1 cellular context compared by ENCODE assay signal in genomic region chr1:178284059-178284458, GRCh38.
TF ChIP-seq lines count a peak whose summit lies in the region.

No MANE protein-coding gene starts in this region.

TF ChIP-seq in H1, 55 proteins besides CTCF, POLR2A, EP300 and RAD21 (continued from another document):
- TF ChIP-seq ZNF274 (IDR thresholded peaks at IDR 0.05; ENCODE audit: borderline replicate concordance, extremely low read depth, low read length): no peak
